9 cellular contexts compared by ENCODE assay signal in the genomic region with DNA sequence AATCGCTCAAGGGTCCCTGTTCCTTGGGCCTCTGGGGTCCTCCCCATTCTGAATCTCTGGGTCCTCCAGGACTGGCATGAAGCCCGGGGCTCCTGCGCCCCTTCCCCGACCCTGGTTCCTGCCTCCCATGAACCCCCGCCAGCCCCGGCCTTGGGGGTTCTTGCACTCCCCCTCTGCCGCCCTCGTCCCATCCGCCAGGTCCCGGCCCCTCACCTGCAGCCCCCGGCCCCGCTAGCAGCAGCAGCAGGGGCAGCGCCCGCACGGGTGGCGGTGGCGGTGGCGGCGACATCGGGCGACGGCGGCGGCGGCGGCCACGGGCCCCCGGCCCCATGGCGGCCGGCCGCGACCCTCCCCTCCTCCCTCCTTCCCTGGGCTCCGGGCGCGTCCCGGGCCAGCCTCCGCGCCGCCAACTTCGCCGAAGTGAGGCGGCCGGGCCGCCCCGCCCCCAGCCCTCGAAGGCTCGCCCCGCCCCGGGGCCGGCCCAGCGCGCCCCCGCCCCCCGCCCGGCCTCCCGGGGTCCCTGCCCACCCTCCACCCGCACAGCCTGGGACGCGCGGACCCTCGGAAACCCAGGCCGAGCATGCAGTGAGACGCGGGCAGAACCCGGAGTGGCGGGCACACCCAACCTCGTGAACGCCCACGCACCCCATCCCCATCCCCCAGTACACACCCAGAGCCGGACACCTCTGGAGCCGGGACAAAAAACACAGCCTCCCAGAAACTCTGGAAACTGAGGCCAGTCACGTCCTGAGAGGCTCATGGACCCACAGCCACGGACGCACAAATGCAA. TPM values are rescaled to one million over a fixed set of nuclear protein-coding genes. Genes with fewer than 3 reads are reported as not detected.
DNase-seq lines count a peak whose midpoint lies in the region; ATAC-seq, FAIRE-seq and TF ChIP-seq lines count a peak whose summit lies in the region.
"Had no signal": no experiment of that assay in that cellular context is flagged by ENCODE, and none has a peak within 500 bp of the region (broad histone marks: within the 10 kb centered on the region; RNA-seq: fewer than 3 reads in every experiment).

TSS of gene NOTCH3 (minus strand) at position 421 of the 790 bp plus-strand sequence. CDS start at position 331, 90 bp downstream.

- ATAC-seq in heart left ventricle (peak in 1 of 4 donors; percentile 39), GM21529 (IDR thresholded peaks at IDR 0.05; ENCODE audit: unreplicated experiment) (no peak), left colon (no peak)
- ATAC-seq: activated CD8-positive, alpha-beta memory T cell treated with anti-CD3 and anti-CD28 coated beads, Interleukin-2, amount 10 ng/mL, durations not matched to agents 7 days and 5 days had no signal

- TF ChIP-seq CTCF in D721Med (IDR thresholded peaks at IDR 0.05; ENCODE audit: insufficient read depth, missing control alignments): no peak
- no peak for TF ChIP-seq CTCF in VCaP (conservative IDR thresholded peaks at IDR 0.05)
- TF ChIP-seq CTCF in heart left ventricle (IDR thresholded peaks at IDR 0.05): no peak

- WGBS in heart left ventricle, 4 donors: 0 to 3% (median 2%) methylated on average over 15 to 74 of the region's 74 CpGs

- H3K4me1 ChIP-seq in heart left ventricle: peaks cover 0 to 29% (median 10%) of the 10 kb centered on the region in 12 donors

- intact Hi-C loops in heart left ventricle (cut with DNase I): loop anchor here in 1 of 10 donors (10.0 kb wide), 1 partner anchor 994 kb away; the partner anchor contains the start of gene AP1M1
- intact Hi-C loops in left colon (cut with DNase I, micrococcal nuclease): no loop called here

- peaks cover 0 to 5% (median 0%) of the 10 kb centered on the region in 9 donors for H3K36me3 ChIP-seq in heart left ventricle

- DNase-seq in D721Med (ENCODE audit: insufficient read length, low spot score) (peak; percentile 43), heart left ventricle (peak in 1 of 5 donors; percentile 48), retina (peak; percentile 41), left colon (no peak), DMS53 treated with DMSO at 0.1 percent for 48 hours (lab: John Stamatoyannopoulos, UW; ENCODE audit: unreplicated experiment) (no peak)
- DNase-seq in activated CD8-positive, alpha-beta memory T cell treated with anti-CD3 and anti-CD28 coated beads, Interleukin-2, amount 50 U/mL, for 4 hours: no peak
- DNase-seq: activated CD8-positive, alpha-beta memory T cell treated with anti-CD3 and anti-CD28 coated beads, Interleukin-2, amount 10 ng/mL, durations not matched to agents 7 days and 5 days had no signal

- FAIRE-seq in D721Med (lab: Jason Lieb, UNC): no peak

- H3K27ac ChIP-seq in VCaP (peak within 1 kb of the TSS; percentile 72), heart left ventricle (peak within 1 kb of the TSS; percentile 35 to 91 (median 69))

- TF ChIP-seq POLR2A in heart left ventricle (IDR thresholded peaks at IDR 0.05): no peak

- H3K4me3 ChIP-seq in heart left ventricle: peak within 1 kb of the TSS; percentile 43 to 71 (median 58)

- peaks cover 9 to 53% (median 31%) of the 10 kb centered on the region in 9 donors for H3K27me3 ChIP-seq in heart left ventricle

- H3K9me3 ChIP-seq in heart left ventricle: peaks cover 0 to 1% (median 0%) of the 10 kb centered on the region in 12 donors

RNA-seq across cellular contexts. Expression of gene NOTCH3, which starts in this region (rescaled TPM):
- total RNA-seq in heart left ventricle (10 to 100 TPM; 20.9 to 77.2 (median 35.2) TPM), left colon (10 to 100 TPM in 1 of 2 donors, 1 to 10 TPM in 1; 6.1 to 12.2 TPM)
- 10 to 100 TPM; 16.7 to 21.9 TPM for polyA plus RNA-seq in heart left ventricle
- total RNA-seq: activated CD8-positive, alpha-beta memory T cell treated with anti-CD3 and anti-CD28 coated beads, Interleukin-2, amount 10 ng/mL, durations not matched to agents 7 days and 5 days had no signal

Comparison
In these comparisons a context has a peak if more than half of its experiments do, and no peak if none do; other contexts are left out.
1. DNase-seq: peak in D721Med (single experiment) and retina (single experiment); none in left colon (0 of 2), activated CD8-positive, alpha-beta memory T cell treated with anti-CD3 and anti-CD28 coated beads, Interleukin-2, amount 50 U/mL, for 4 hours (single experiment) and DMS53 treated with DMSO at 0.1 percent for 48 hours (single experiment).